ENCODE assay signal across 8 cellular contexts in the genomic region with DNA sequence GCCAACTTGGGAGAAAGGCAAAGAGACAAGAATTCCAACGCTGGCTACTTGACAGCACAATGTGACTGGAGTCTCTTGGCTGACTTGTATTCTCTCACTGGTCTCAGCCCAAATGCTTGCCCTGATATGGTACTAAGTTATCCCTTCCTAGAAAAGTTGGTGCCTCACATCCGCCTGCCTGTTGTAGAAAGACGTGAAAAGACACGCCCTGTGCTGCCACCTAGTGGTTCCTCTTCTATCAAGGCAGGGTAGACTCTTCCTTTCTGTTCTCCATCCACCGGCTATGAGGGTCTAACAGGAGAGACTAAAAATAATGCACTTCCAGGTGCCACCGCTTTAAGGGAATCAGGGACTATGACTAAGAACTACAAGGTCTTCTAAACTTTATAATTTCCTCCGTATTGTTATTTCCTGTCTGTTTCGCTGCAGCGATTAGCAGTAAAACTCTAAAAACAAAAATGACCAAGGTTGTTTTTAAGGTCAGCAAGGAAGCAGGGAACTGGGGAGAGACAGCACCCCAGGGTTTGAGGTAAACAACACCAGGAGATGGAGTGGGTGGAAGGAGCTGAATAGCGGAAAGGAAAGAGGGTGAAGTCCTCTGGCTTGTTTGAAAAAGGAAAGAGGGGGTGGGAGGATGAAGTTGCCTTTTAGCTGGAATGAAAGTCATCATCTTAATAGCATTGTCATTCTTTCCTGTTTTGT.
DNase-seq lines count a peak whose midpoint lies in the region; ATAC-seq and TF ChIP-seq lines count a peak whose summit lies in the region.

No MANE protein-coding gene starts in this region.

- TF ChIP-seq EP300 in neural cell (conservative IDR thresholded peaks at IDR 0.05; ENCODE audit: poor library complexity, severe bottlenecking) = no peak

- H3K9me3 ChIP-seq in Loucy (ENCODE audit: insufficient read depth, low read depth, low read length) (no peaks in the 10 kb centered on the region), neural cell (ENCODE audit: low read length) (no peaks in the 10 kb centered on the region)

- H3K4me2 ChIP-seq in Loucy (ENCODE audit: low read depth, low read length, poor library complexity, severe bottlenecking) (peak overlapping the region; percentile 41), neural cell (ENCODE audit: low read length) (no peak overlapping the region)

- no peaks in the 10 kb centered on the region for H3K27me3 ChIP-seq in Loucy (ENCODE audit: insufficient read depth, low read length, poor library complexity, severe bottlenecking)
- H3K27me3 ChIP-seq in neural cell (ENCODE audit: insufficient read depth, low read depth, low read length) = no peaks in the 10 kb centered on the region

- H3K36me3 ChIP-seq in Loucy (ENCODE audit: insufficient read depth, low read length) = no peaks in the 10 kb centered on the region
- no peaks in the 10 kb centered on the region for H3K36me3 ChIP-seq in neural cell (ENCODE audit: insufficient read depth, low read length)

- peak; percentile 82 for ATAC-seq in GM19452 (IDR thresholded peaks at IDR 0.05; ENCODE audit: unreplicated experiment)
- peak; percentile 96 for ATAC-seq in stimulated activated naive CD8-positive, alpha-beta T cell treated with anti-CD3 and anti-CD28 coated beads, Interleukin-15, Interleukin-2, amounts not matched to agents 100 U/mL and 50 U/mL, for 24 hours

- peak; percentile 86 for DNase-seq in AG20443 (ENCODE audit: low spot score)
- DNase-seq in RPMI7951 (ENCODE audit: low read depth) = peak; percentile 76
- DNase-seq in activated T-helper 1 cell treated with Interleukin-2 at 50 U/mL for 16 hours (ENCODE audit: low read depth) = peak; percentile 69
- peak; percentile 90 for DNase-seq in fibroblast of mammary gland (ENCODE audit: low read depth)
- peak; percentile 89 for DNase-seq in stimulated activated naive CD8-positive, alpha-beta T cell treated with anti-CD3 and anti-CD28 coated beads, Interleukin-15, Interleukin-2, amounts not matched to agents 100 U/mL and 50 U/mL, for 24 hours

- TF ChIP-seq RAD21 in neural cell (conservative IDR thresholded peaks at IDR 0.05) = peak; percentile 83

- H3K27ac ChIP-seq in neural cell (ENCODE audit: low read length) = no peak overlapping the region

- H2AFZ ChIP-seq in Loucy (ENCODE audit: low read length) = peak overlapping the region; percentile 94
- H2AFZ ChIP-seq in neural cell (ENCODE audit: low read depth, low read length) = no peak overlapping the region

- no peak overlapping the region for H3K9ac ChIP-seq in Loucy (ENCODE audit: low read depth, low read length, poor library complexity, severe bottlenecking)
- H3K9ac ChIP-seq in neural cell (ENCODE audit: low read length) = no peak overlapping the region

- H3K4me1 ChIP-seq in Loucy (ENCODE audit: insufficient read depth, low read length, poor library complexity, severe bottlenecking) = peaks cover 14% of the 10 kb centered on the region

- TF ChIP-seq CTCF in Loucy (conservative IDR thresholded peaks at IDR 0.05; ENCODE audit: low read length) (peak; percentile 90), fibroblast of mammary gland (conservative IDR thresholded peaks at IDR 0.05; ENCODE audit: control insufficient read depth, insufficient read depth, low read depth, low read length) (peak; percentile 89), neural cell (IDR thresholded peaks at IDR 0.05; ENCODE audit: poor library complexity, severe bottlenecking) (peak; percentile 88)

- H3K9me2 ChIP-seq in Loucy (replicated peaks; ENCODE audit: low read depth, low read length) (no peaks in the 10 kb centered on the region), neural cell (ENCODE audit: insufficient read depth, low read length) (no peaks in the 10 kb centered on the region)

- H3K4me3 ChIP-seq in Loucy (ENCODE audit: low read length, poor library complexity, severe bottlenecking) (no peak overlapping the region), fibroblast of mammary gland (ENCODE audit: control insufficient read depth, low read depth, low read length) (no peak overlapping the region), neural cell (ENCODE audit: low read length) (no peak overlapping the region)

- H3K79me2 ChIP-seq in Loucy (ENCODE audit: insufficient read depth, low read length) (no peaks in the 10 kb centered on the region), neural cell (replicated peaks; ENCODE audit: insufficient read depth, low read length) (no peaks in the 10 kb centered on the region)

- no peaks in the 10 kb centered on the region for H3F3A ChIP-seq in Loucy (ENCODE audit: low read depth)
- H3F3A ChIP-seq in neural cell (ENCODE audit: insufficient read depth, low read length, poor library complexity, severe bottlenecking) = no peaks in the 10 kb centered on the region

- H4K20me1 ChIP-seq in Loucy (ENCODE audit: insufficient read depth, low read length, poor library complexity, severe bottlenecking) (no peaks in the 10 kb centered on the region), neural cell (ENCODE audit: insufficient read depth) (no peaks in the 10 kb centered on the region)

TF ChIP-seq in neural cell, 6 proteins besides CTCF, POLR2A, EP300 and RAD21:
- TF ChIP-seq SMC3 (conservative IDR thresholded peaks at IDR 0.05; ENCODE audit: poor library complexity) (peak; percentile 91), POLR2AphosphoS5 (IDR thresholded peaks at IDR 0.05) (no peak), MXI1 (conservative IDR thresholded peaks at IDR 0.05; ENCODE audit: poor library complexity, severe bottlenecking) (no peak), EZH2 (IDR thresholded peaks at IDR 0.05; ENCODE audit: borderline replicate concordance, insufficient read depth, low read length, poor library complexity, severe bottlenecking) (no peak)
